ENCODE assay signal across 11 cellular contexts in genomic region chr5:141421489-141421855, GRCh38. TPM values are rescaled to one million over a fixed set of nuclear protein-coding genes. Genes with fewer than 3 reads are reported as not detected.
DNase-seq lines count a peak whose midpoint lies in the region; ATAC-seq and TF ChIP-seq lines count a peak whose summit lies in the region.
"Had no signal": no experiment of that assay in that cellular context is flagged by ENCODE, and none has a peak within 500 bp of the region (broad histone marks: within the 10 kb centered on the region; RNA-seq: fewer than 3 reads in every experiment).

No MANE protein-coding gene starts in this region.

- H3K27me3 ChIP-seq in heart left ventricle (peaks cover 0 to 76% (median 0%) of the 10 kb centered on the region in 9 donors), thymus (ENCODE audit: control insufficient read depth, insufficient read depth) (peaks cover 45% of the 10 kb centered on the region)

- peak overlapping the region; percentile 81 for H3K4me3 Mint-ChIP-seq in activated naive CD8-positive, alpha-beta T cell treated with anti-CD3 and anti-CD28 coated beads, Interleukin-2, amount 10 ng/mL, durations not matched to agents 7 days and 5 days

- H3K4me1 ChIP-seq in heart left ventricle, result peaks cover 0 to 12% (median 1%) of the 10 kb centered on the region in 12 donors
- no peaks in the 10 kb centered on the region for H3K4me1 ChIP-seq in thymus (ENCODE audit: control insufficient read depth, insufficient read depth, low read length)

- H3K27ac Mint-ChIP-seq in activated naive CD8-positive, alpha-beta T cell treated with anti-CD3 and anti-CD28 coated beads, Interleukin-2, amount 10 ng/mL, durations not matched to agents 7 days and 5 days, result no peak overlapping the region

- H3K9me3 ChIP-seq in heart left ventricle (peaks cover 0 to 100% (median 72%) of the 10 kb centered on the region in 12 donors), thymus (ENCODE audit: control insufficient read depth) (peaks cover 19% of the 10 kb centered on the region)

- WGBS in heart left ventricle, 4 donors, result 28 to 50% (median 38%) methylated on average over 13 of the region's 13 CpGs
- 12% methylated on average over 13 of the region's 13 CpGs for WGBS in thymus

- no peak for TF ChIP-seq CTCF in heart left ventricle (IDR thresholded peaks at IDR 0.05)

- H3K36me3 ChIP-seq in heart left ventricle, result peaks cover 0 to 43% (median 0%) of the 10 kb centered on the region in 9 donors
- H3K36me3 ChIP-seq in thymus (ENCODE audit: control insufficient read depth, insufficient read depth), result no peaks in the 10 kb centered on the region

- peaks cover 4% of the 10 kb centered on the region for H3K36me3 Mint-ChIP-seq in activated naive CD8-positive, alpha-beta T cell treated with anti-CD3 and anti-CD28 coated beads, Interleukin-2, amount 10 ng/mL, durations not matched to agents 7 days and 5 days

- H3K4me3 ChIP-seq in heart left ventricle, result peak overlapping the region in 9 of 12 donors; percentile 31 to 45 (median 40)
- peak overlapping the region; percentile 43 for H3K4me3 ChIP-seq in thymus (ENCODE audit: low read length)

- no peak for TF ChIP-seq POLR2A in heart left ventricle (IDR thresholded peaks at IDR 0.05)

- intact Hi-C loops in heart left ventricle (cut with DNase I), result loop anchor here in 5 of 10 donors (5.0 to 10.0 kb wide), 4 partner anchors 91 to 133 kb away; no protein-coding TSS in a partner anchor
- intact Hi-C loops in left cardiac atrium (cut with DNase I), result loop anchor here in 1 of 2 donors (10.0 kb wide), 1 partner anchor 103 kb away; no protein-coding TSS in a partner anchor

- ATAC-seq in heart left ventricle (no peak), left cardiac atrium (no peak), GM21723 (IDR thresholded peaks at IDR 0.05; ENCODE audit: unreplicated experiment) (no peak)
- no peak for ATAC-seq in activated naive CD8-positive, alpha-beta T cell treated with anti-CD3 and anti-CD28 coated beads, Interleukin-2, amount 10 ng/mL, durations not matched to agents 7 days and 5 days (ENCODE audit: low read depth)

- POLR2A ChIA-PET in activated naive CD8-positive, alpha-beta T cell treated with anti-CD3 and anti-CD28 coated beads, Interleukin-2, amount 10 ng/mL, durations not matched to agents 7 days and 5 days (lab: Charles Lee), result interaction anchor here (1.4 kb wide), 1 partner anchor 101 kb away, joined by 5 read pairs; the partner anchor contains the start of gene TAF7

- peaks cover 73% of the 10 kb centered on the region for H3K27me3 Mint-ChIP-seq in activated naive CD8-positive, alpha-beta T cell treated with anti-CD3 and anti-CD28 coated beads, Interleukin-2, amount 10 ng/mL, durations not matched to agents 7 days and 5 days

- H3K9me3 Mint-ChIP-seq in activated naive CD8-positive, alpha-beta T cell treated with anti-CD3 and anti-CD28 coated beads, Interleukin-2, amount 10 ng/mL, durations not matched to agents 7 days and 5 days, result peaks cover 20% of the 10 kb centered on the region

- DNase-seq in heart left ventricle (no peak), left cardiac atrium (no peak), iPS-NIHi7 (ENCODE audit: extremely low spot score) (peak; percentile 18), OCI-M2 (lab: John Stamatoyannopoulos, UW; ENCODE audit: unreplicated experiment) (no peak)
- DNase-seq in activated naive CD8-positive, alpha-beta T cell treated with anti-CD3 and anti-CD28 coated beads, Interleukin-2, amount 10 ng/mL, durations not matched to agents 7 days and 5 days, result no peak
- DNase-seq in stimulated activated naive CD4-positive, alpha-beta T cell treated with Interleukin-2 at 50 U/mL for 16 hours (lab: John Stamatoyannopoulos, UW), result no peak
- DNase-seq: anterior cingulate cortex, NCI-H1930 had no signal

- H3K4me1 Mint-ChIP-seq in activated naive CD8-positive, alpha-beta T cell treated with anti-CD3 and anti-CD28 coated beads, Interleukin-2, amount 10 ng/mL, durations not matched to agents 7 days and 5 days, result peaks cover 16% of the 10 kb centered on the region

- H3K27ac ChIP-seq in heart left ventricle (no peak overlapping the region), thymus (ENCODE audit: low read depth) (no peak overlapping the region)
- H3K27ac ChIP-seq: C4-2B had no signal

RNA-seq across cellular contexts. Expression of gene PCDHGA11, which starts 0.6 kb away (rescaled TPM):
- total RNA-seq in heart left ventricle (1 to 10 TPM; 2.8 to 9.0 (median 5.3) TPM), left cardiac atrium (1 to 10 TPM; 3.2 to 3.5 TPM)
- polyA plus RNA-seq in heart left ventricle (1 to 10 TPM; 1.8 to 5.0 TPM), thymus (0.68 TPM)
- total RNA-seq in activated naive CD8-positive, alpha-beta T cell treated with anti-CD3 and anti-CD28 coated beads, Interleukin-2, amount 10 ng/mL, durations not matched to agents 7 days and 5 days, result under 1 TPM; 0.08 to 0.09 TPM

RNA-seq across cellular contexts. Expression of gene PCDHGB7, which starts 4.0 kb away (rescaled TPM):
- total RNA-seq in heart left ventricle (10 to 100 TPM in 5 of 9 donors, 1 to 10 TPM in 4; 5.1 to 15.0 (median 11.1) TPM), left cardiac atrium (1 to 10 TPM; 7.6 to 8.8 TPM)
- polyA plus RNA-seq in heart left ventricle (1 to 10 TPM; 3.3 to 4.8 TPM), thymus (1.2 TPM)
- total RNA-seq in activated naive CD8-positive, alpha-beta T cell treated with anti-CD3 and anti-CD28 coated beads, Interleukin-2, amount 10 ng/mL, durations not matched to agents 7 days and 5 days, result under 1 TPM in 1 of 2 experiments, not detected in 1; 0.11 TPM

RNA-seq across cellular contexts. Expression of gene PCDHGA10, which starts 8.7 kb away (rescaled TPM):
- total RNA-seq in heart left ventricle (10 to 100 TPM in 1 of 9 donors, 1 to 10 TPM in 8; 3.3 to 11.3 (median 6.1) TPM), left cardiac atrium (1 to 10 TPM; 3.3 to 4.6 TPM)
- polyA plus RNA-seq in heart left ventricle (1 to 10 TPM; 1.1 to 3.1 TPM), thymus (0.87 TPM)
- total RNA-seq in activated naive CD8-positive, alpha-beta T cell treated with anti-CD3 and anti-CD28 coated beads, Interleukin-2, amount 10 ng/mL, durations not matched to agents 7 days and 5 days, result under 1 TPM in 1 of 2 experiments, not detected in 1; 0.14 TPM

RNA-seq across cellular contexts. Expression of gene PCDHGA12, which starts 8.8 kb away (rescaled TPM):
- total RNA-seq in heart left ventricle (10 to 100 TPM in 1 of 9 donors, 1 to 10 TPM in 8; 3.2 to 15.5 (median 7.3) TPM), left cardiac atrium (1 to 10 TPM; 4.5 to 6.5 TPM)
- polyA plus RNA-seq in heart left ventricle (1 to 10 TPM; 3.2 to 5.0 TPM), thymus (0.71 TPM)
- under 1 TPM in 1 of 2 experiments, not detected in 1; 0.11 TPM for total RNA-seq in activated naive CD8-positive, alpha-beta T cell treated with anti-CD3 and anti-CD28 coated beads, Interleukin-2, amount 10 ng/mL, durations not matched to agents 7 days and 5 days

RNA-seq across cellular contexts. Expression of gene PCDHGB6, which starts 13.7 kb away (rescaled TPM):
- total RNA-seq in heart left ventricle, result 10 to 100 TPM in 1 of 9 donors, 1 to 10 TPM in 8; 4.1 to 10.4 (median 6.5) TPM
- polyA plus RNA-seq in heart left ventricle, result 1 to 10 TPM; 2.3 to 4.5 TPM
- 1 to 10 TPM; 4.9 to 5.2 TPM for total RNA-seq in left cardiac atrium
- under 1 TPM; 0.11 to 0.14 TPM for total RNA-seq in activated naive CD8-positive, alpha-beta T cell treated with anti-CD3 and anti-CD28 coated beads, Interleukin-2, amount 10 ng/mL, durations not matched to agents 7 days and 5 days
- 1.1 TPM for polyA plus RNA-seq in thymus

Comparison
In these comparisons a context has a peak if more than half of its experiments do, and no peak if none do; other contexts are left out.
1. RNA of gene PCDHGB7, which starts 4.0 kb away (total RNA-seq): 5.1 to 15.0 TPM in heart left ventricle and 7.6 to 8.8 TPM in left cardiac atrium; 0.11 TPM in activated naive CD8-positive, alpha-beta T cell treated with anti-CD3 and anti-CD28 coated beads, Interleukin-2, amount 10 ng/mL, durations not matched to agents 7 days and 5 days; every median in the first group is over 4 times any median in the second.